Comparison of ENCODE assay signal across 30 cellular contexts in the genomic region with DNA sequence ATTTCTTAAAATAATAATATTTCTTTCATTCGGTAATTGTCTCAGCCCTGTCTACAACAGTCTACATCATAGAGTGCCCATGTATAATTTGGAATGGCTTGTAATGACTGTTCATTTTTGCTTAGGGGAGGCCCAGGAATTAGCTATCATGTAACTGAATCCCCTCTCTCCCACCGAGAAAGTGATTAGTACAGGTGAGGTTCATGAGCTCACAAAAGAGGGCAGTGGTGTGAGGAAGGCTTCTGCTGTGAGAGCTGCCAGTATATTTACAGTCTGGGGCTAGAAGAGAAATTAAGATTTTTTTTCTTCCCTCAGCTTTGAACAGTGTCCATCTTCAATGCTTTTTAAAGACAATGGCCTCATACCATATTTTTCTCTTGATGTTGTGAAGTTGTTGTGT.
"Had no signal": no experiment of that assay in that cellular context is flagged by ENCODE, and none has a peak within 500 bp of the region (broad histone marks: within the 10 kb centered on the region; RNA-seq: fewer than 3 reads in every experiment).

No MANE protein-coding gene starts in this region.

- H3K36me3 ChIP-seq: ascending aorta, cardiac muscle cell, SJCRH30 had no signal

- ATAC-seq: activated CD4-positive, alpha-beta T cell treated with anti-CD3 and anti-CD28 coated beads for 36 hours; activated CD4-positive, CD25-positive, alpha-beta regulatory T cell treated with anti-CD3 and anti-CD28 coated beads, Interleukin-2, amount 50 U/mL, for 24 hours; activated CD8-positive, alpha-beta T cell treated with anti-CD3 and anti-CD28 coated beads, Interleukin-2, amount 10 ng/mL, durations not matched to agents 7 days and 5 days; K562; Panc1 had no signal

- H3K27me3 Mint-ChIP-seq: activated CD4-positive, alpha-beta T cell treated with anti-CD3 and anti-CD28 coated beads for 36 hours; activated CD4-positive, alpha-beta T cell treated with anti-CD3 and anti-CD28 coated beads, Interleukin-2, amount 10 ng/mL, durations not matched to agents 7 days and 5 days; activated T-cell treated with anti-CD3 and anti-CD28 coated beads, Interleukin-2, amount 50 U/mL, for 24 hours; central memory CD8-positive, alpha-beta T cell had no signal

- H3K9me3 ChIP-seq: ascending aorta had no signal

- H3K4me1 Mint-ChIP-seq: activated CD4-positive, alpha-beta T cell treated with anti-CD3 and anti-CD28 coated beads for 36 hours; activated CD4-positive, alpha-beta T cell treated with anti-CD3 and anti-CD28 coated beads, Interleukin-2, amount 10 ng/mL, durations not matched to agents 7 days and 5 days; activated naive CD4-positive, alpha-beta T cell treated with anti-CD3 and anti-CD28 coated beads, Interleukin-2, amount 50 U/mL, for 24 hours; activated naive CD8-positive, alpha-beta T cell treated with anti-CD3 and anti-CD28 coated beads, Interleukin-2, amount 10 ng/mL, durations not matched to agents 7 days and 5 days; central memory CD8-positive, alpha-beta T cell had no signal

- H3K4me1 ChIP-seq: ascending aorta, SJCRH30 had no signal

- H3K4me3 ChIP-seq: ascending aorta, cardiac muscle cell, K562, SJCRH30, SK-N-MC had no signal

- H3K27me3 ChIP-seq: ascending aorta, cardiac muscle cell, SJCRH30 had no signal

- H3K27ac Mint-ChIP-seq: activated CD4-positive, alpha-beta T cell treated with anti-CD3 and anti-CD28 coated beads for 36 hours; activated CD4-positive, alpha-beta T cell treated with anti-CD3 and anti-CD28 coated beads, Interleukin-2, amount 10 ng/mL, durations not matched to agents 7 days and 5 days; activated CD8-positive, alpha-beta T cell treated with anti-CD3 and anti-CD28 coated beads, Interleukin-2, amount 10 ng/mL, durations not matched to agents 7 days and 5 days; activated naive CD4-positive, alpha-beta T cell treated with anti-CD3 and anti-CD28 coated beads, Interleukin-2, amount 50 U/mL, for 24 hours; activated naive CD8-positive, alpha-beta T cell treated with anti-CD3 and anti-CD28 coated beads, Interleukin-2, amount 10 ng/mL, durations not matched to agents 7 days and 5 days; activated T-cell treated with anti-CD3 and anti-CD28 coated beads, Interleukin-2, amount 50 U/mL, for 24 hours; activated T-helper 2 cell treated with anti-CD3 and anti-CD28 coated beads, Interferon-gamma antibody, Interleukin-2, Interleukin-4, amounts not matched to agents 10 μg/mL and 5 μg/mL and 100 μg/mL, durations not matched to agents 14 hours and 24 hours and 36 hours; T-helper 1 cell treated with Interleukin-12 subunit alpha and Interleukin-12 subunit beta and Interleukin-4 antibody, amounts not matched to agents 30 μg/mL and 1 μg/mL, for 36 hours; T-helper 2 cell treated with Interferon-gamma antibody and Interleukin-4, amounts not matched to agents 5 μg/mL and 100 μg/mL, for 36 hours had no signal

- H3K4me3 Mint-ChIP-seq: activated CD4-positive, alpha-beta T cell treated with anti-CD3 and anti-CD28 coated beads for 36 hours; activated CD4-positive, alpha-beta T cell treated with anti-CD3 and anti-CD28 coated beads, Interleukin-2, amount 10 ng/mL, durations not matched to agents 7 days and 5 days; activated CD8-positive, alpha-beta T cell treated with anti-CD3 and anti-CD28 coated beads, Interleukin-2, amount 10 ng/mL, durations not matched to agents 7 days and 5 days; activated naive CD4-positive, alpha-beta T cell treated with anti-CD3 and anti-CD28 coated beads, Interleukin-2, amount 50 U/mL, for 24 hours; activated naive CD8-positive, alpha-beta T cell treated with anti-CD3 and anti-CD28 coated beads, Interleukin-2, amount 10 ng/mL, durations not matched to agents 7 days and 5 days; activated T-cell treated with anti-CD3 and anti-CD28 coated beads, Interleukin-2, amount 50 U/mL, for 24 hours; central memory CD8-positive, alpha-beta T cell; T-helper 1 cell treated with Interleukin-12 subunit alpha and Interleukin-12 subunit beta and Interleukin-4 antibody, amounts not matched to agents 30 μg/mL and 1 μg/mL, for 36 hours; T-helper 2 cell treated with Interferon-gamma antibody and Interleukin-4, amounts not matched to agents 5 μg/mL and 100 μg/mL, for 36 hours had no signal

- DNase-seq: activated CD4-positive, alpha-beta T cell treated with anti-CD3 and anti-CD28 coated beads for 36 hours; activated CD4-positive, alpha-beta T cell treated with anti-CD3 and anti-CD28 coated beads, Interleukin-2, amount 10 ng/mL, durations not matched to agents 7 days and 5 days; activated CD4-positive, alpha-beta T cell treated with anti-CD3 and anti-CD28 coated beads, Interleukin-2, amount 50 U/mL, for 48 hours; activated CD8-positive, alpha-beta T cell treated with anti-CD3 and anti-CD28 coated beads, Interleukin-2, amount 10 ng/mL, durations not matched to agents 7 days and 5 days; activated gamma-delta T cell; activated naive CD4-positive, alpha-beta T cell treated with Interleukin-2 at 50 U/mL for 16 hours; activated naive CD8-positive, alpha-beta T cell treated with anti-CD3 and anti-CD28 coated beads, Interleukin-2, amount 10 ng/mL, durations not matched to agents 7 days and 5 days; activated T-cell treated with anti-CD3 and anti-CD28 coated beads, Interleukin-2, amount 50 U/mL, for 24 hours; amygdala; NCI-H1092 treated with DMSO at 0.1 percent for 48 hours; NCI-H1694 treated with DMSO at 0.1 percent for 48 hours; NCI-H2029; NCI-H2107; NCI-H226; NCI-H446 treated with DMSO at 0.1 percent for 48 hours; NCI-H524; NCI-H774; SHP77; SJCRH30 had no signal

- H3K9me3 Mint-ChIP-seq: activated CD4-positive, alpha-beta T cell treated with anti-CD3 and anti-CD28 coated beads, Interleukin-2, amount 10 ng/mL, durations not matched to agents 7 days and 5 days; T-helper 2 cell treated with Interferon-gamma antibody and Interleukin-4, amounts not matched to agents 5 μg/mL and 100 μg/mL, for 36 hours had no signal

- H3K27ac ChIP-seq: ascending aorta, cardiac muscle cell, SJCRH30, SK-N-MC had no signal

- H3K36me3 Mint-ChIP-seq: activated naive CD4-positive, alpha-beta T cell treated with anti-CD3 and anti-CD28 coated beads, Interleukin-2, amount 50 U/mL, for 24 hours; activated naive CD8-positive, alpha-beta T cell treated with anti-CD3 and anti-CD28 coated beads, Interleukin-2, amount 10 ng/mL, durations not matched to agents 7 days and 5 days had no signal
